Comparison of ENCODE assay signal across 9 cellular contexts in the genomic region with DNA sequence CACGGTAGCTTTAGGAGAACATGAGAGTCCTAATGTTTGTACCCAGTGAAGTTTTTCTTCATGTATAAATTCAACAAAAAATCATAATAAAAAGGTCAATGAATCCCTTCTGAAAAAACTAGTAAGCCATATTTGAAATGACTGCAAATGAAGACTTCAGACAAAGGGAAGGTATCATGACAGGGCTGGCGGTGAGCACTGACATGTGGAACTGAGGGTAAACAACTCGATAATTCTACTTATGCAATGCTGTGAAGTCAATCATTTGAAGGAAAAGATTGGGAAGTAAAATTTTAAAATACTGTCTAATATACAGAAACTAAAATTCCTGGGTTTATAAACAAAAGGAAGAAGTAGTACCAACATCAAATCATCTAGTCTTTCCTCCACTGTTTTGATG.
"Had no signal": no experiment of that assay in that cellular context is flagged by ENCODE, and none has a peak within 500 bp of the region (broad histone marks: within the 10 kb centered on the region; RNA-seq: fewer than 3 reads in every experiment).

No MANE protein-coding gene starts in this region.

- H3K27ac Mint-ChIP-seq: HFFc6 had no signal

- DNase-seq: GM23248, GOT3, H7, HFFc6, IMR-90, KG1 had no signal

- ATAC-seq: HCT116, K562 had no signal

- H3K9me3 Mint-ChIP-seq: HFFc6 had no signal

- H3K4me3 ChIP-seq: GM23248, HAP-1, K562 had no signal

- H3K4me3 Mint-ChIP-seq: HFFc6 had no signal

- H3K4me1 ChIP-seq: HAP-1 had no signal

- H3K36me3 ChIP-seq: HAP-1 had no signal

- H3K9me3 ChIP-seq: HAP-1 had no signal
